ENCODE assay signal across 11 cellular contexts in genomic region chr3:9810846-9811245, GRCh38. TPM values are rescaled to one million over a fixed set of nuclear protein-coding genes. Genes with fewer than 3 reads are reported as not detected.
DNase-seq lines count a peak whose midpoint lies in the region; ATAC-seq, FAIRE-seq and TF ChIP-seq lines count a peak whose summit lies in the region.
"Had no signal": no experiment of that assay in that cellular context is flagged by ENCODE, and none has a peak within 500 bp of the region (broad histone marks: within the 10 kb centered on the region; RNA-seq: fewer than 3 reads in every experiment).

No MANE protein-coding gene starts in this region.

- peaks cover 21% of the 10 kb centered on the region for H3K36me3 Mint-ChIP-seq in activated naive CD4-positive, alpha-beta T cell treated with anti-CD3 and anti-CD28 coated beads for 36 hours (ENCODE audit: low read depth)
- H3K36me3 Mint-ChIP-seq in mesothelial cell of epicardium (peaks cover 5% of the 10 kb centered on the region), type B pancreatic cell (no peaks in the 10 kb centered on the region)

- H3K79me1 ChIP-seq in trophoblast cell (ENCODE audit: low read length), result peaks cover 9% of the 10 kb centered on the region

- H2AFZ ChIP-seq in trophoblast cell (ENCODE audit: insufficient read depth, low read length, poor library complexity), result no peak overlapping the region

- no peak overlapping the region for H3K4me2 ChIP-seq in trophoblast cell (ENCODE audit: low read length)

- H3K9ac ChIP-seq in trophoblast cell (ENCODE audit: low read length), result no peak overlapping the region

- peak overlapping the region; percentile 47 for H3K4me3 Mint-ChIP-seq in activated naive CD4-positive, alpha-beta T cell treated with anti-CD3 and anti-CD28 coated beads for 36 hours
- H3K4me3 Mint-ChIP-seq in mesothelial cell of epicardium (peak overlapping the region; percentile 79), type B pancreatic cell (peak overlapping the region; percentile 78)

- H2AK5ac ChIP-seq in trophoblast cell (ENCODE audit: low read length), result no peak overlapping the region

- no peak overlapping the region for H2BK12ac ChIP-seq in trophoblast cell (ENCODE audit: low read length)

- no peak for TF ChIP-seq CTCF in bronchial epithelial cell (IDR thresholded peaks at IDR 0.05; ENCODE audit: insufficient read depth, low read length, severe bottlenecking)
- TF ChIP-seq CTCF in mesothelial cell of epicardium (IDR thresholded peaks at IDR 0.05; ENCODE audit: unreplicated experiment), result no peak
- no peak for TF ChIP-seq CTCF in type B pancreatic cell (conservative IDR thresholded peaks at IDR 0.05)

- ATAC-seq in HG02885 (IDR thresholded peaks at IDR 0.05; ENCODE audit: poor library complexity, unreplicated experiment), result no peak

- intact Hi-C loops in activated naive CD4-positive, alpha-beta T cell treated with anti-CD3 and anti-CD28 coated beads for 36 hours (cut with micrococcal nuclease), result no loop called here

- no peak overlapping the region for H3K27ac ChIP-seq in trophoblast cell (ENCODE audit: low read depth, low read length)

- H3K9me3 Mint-ChIP-seq in activated naive CD4-positive, alpha-beta T cell treated with anti-CD3 and anti-CD28 coated beads for 36 hours, result no peaks in the 10 kb centered on the region
- H3K9me3 Mint-ChIP-seq in mesothelial cell of epicardium, result no peaks in the 10 kb centered on the region
- no peaks in the 10 kb centered on the region for H3K9me3 Mint-ChIP-seq in type B pancreatic cell

- H2BK5ac ChIP-seq in trophoblast cell (ENCODE audit: low read depth, low read length, poor library complexity), result no peak overlapping the region

- H3K27me3 Mint-ChIP-seq in activated naive CD4-positive, alpha-beta T cell treated with anti-CD3 and anti-CD28 coated beads for 36 hours (ENCODE audit: low read depth), result no peaks in the 10 kb centered on the region
- H3K27me3 Mint-ChIP-seq in mesothelial cell of epicardium (ENCODE audit: low read depth), result no peaks in the 10 kb centered on the region
- H3K27me3 Mint-ChIP-seq in type B pancreatic cell, result no peaks in the 10 kb centered on the region

- H3K18ac ChIP-seq in trophoblast cell (ENCODE audit: low read length), result no peak overlapping the region

- H4K91ac ChIP-seq in trophoblast cell (ENCODE audit: low read depth, low read length), result no peak overlapping the region

- no peak overlapping the region for H3K4ac ChIP-seq in trophoblast cell (ENCODE audit: low read depth, low read length)

- peaks cover 3% of the 10 kb centered on the region for H3K79me2 ChIP-seq in trophoblast cell (ENCODE audit: control insufficient read depth, insufficient read depth, low read length, poor library complexity)

- peaks cover 0 to 3% of the 10 kb centered on the region in 2 experiments for H3K4me1 ChIP-seq in trophoblast cell (ENCODE audit: control insufficient read depth in 1 of 2, insufficient read depth in 2 of 2, low read length in 2 of 2)

- no peak overlapping the region for H3K14ac ChIP-seq in trophoblast cell (ENCODE audit: low read length)

- H3K27ac Mint-ChIP-seq in activated naive CD4-positive, alpha-beta T cell treated with anti-CD3 and anti-CD28 coated beads for 36 hours, result peak overlapping the region; percentile 5
- H3K27ac Mint-ChIP-seq in mesothelial cell of epicardium, result peak overlapping the region; percentile 76
- H3K27ac Mint-ChIP-seq in type B pancreatic cell, result peak overlapping the region; percentile 70

- H3K4me1 Mint-ChIP-seq in activated naive CD4-positive, alpha-beta T cell treated with anti-CD3 and anti-CD28 coated beads for 36 hours (ENCODE audit: low read depth), result peaks cover 32% of the 10 kb centered on the region
- H3K4me1 Mint-ChIP-seq in mesothelial cell of epicardium (peaks cover 22% of the 10 kb centered on the region), type B pancreatic cell (ENCODE audit: unreplicated experiment) (peaks cover 33% of the 10 kb centered on the region)

- CTCF ChIA-PET in activated naive CD4-positive, alpha-beta T cell treated with anti-CD3 and anti-CD28 coated beads for 36 hours (lab: Charles Lee), result no interaction called here

- H3K36me3 ChIP-seq in bronchial epithelial cell (ENCODE audit: control insufficient read depth, insufficient read depth, low read length), result peaks cover 11% of the 10 kb centered on the region
- H3K36me3 ChIP-seq in trophoblast cell (ENCODE audit: control insufficient read depth in 1 of 2, insufficient read depth in 2 of 2, low read length in 2 of 2), result peaks cover 22 to 23% of the 10 kb centered on the region in 2 experiments

- no peak overlapping the region for H4K12ac ChIP-seq in trophoblast cell (ENCODE audit: low read depth, low read length)

- H3K27me3 ChIP-seq in bronchial epithelial cell (ENCODE audit: control insufficient read depth, insufficient read depth, low read length), result no peaks in the 10 kb centered on the region
- H3K27me3 ChIP-seq in trophoblast cell (ENCODE audit: insufficient read depth, low read length), result no peaks in the 10 kb centered on the region

- no CpG with 5 or more reads among the region's 10 CpGs for WGBS in trophoblast cell (ENCODE audit: extremely low coverage, insufficient coverage, insufficient read length)

- no peak for FAIRE-seq in bronchial epithelial cell (lab: Jason Lieb, UNC)
- FAIRE-seq: islet of Langerhans had no signal

- no peak overlapping the region for H4K8ac ChIP-seq in trophoblast cell (ENCODE audit: low read depth, low read length)

- H3K9me3 ChIP-seq in trophoblast cell (ENCODE audit: insufficient read depth, low read depth, low read length), result no peaks in the 10 kb centered on the region

- H2BK120ac ChIP-seq in trophoblast cell (ENCODE audit: insufficient read depth, low read length, poor library complexity), result no peak overlapping the region

- no peak overlapping the region for H3K23ac ChIP-seq in trophoblast cell (ENCODE audit: low read length)

- DNase-seq in activated naive CD4-positive, alpha-beta T cell treated with anti-CD3 and anti-CD28 coated beads for 36 hours, result no peak
- DNase-seq in activated naive CD4-positive, alpha-beta T cell (lab: John Stamatoyannopoulos, UW), result no peak
- DNase-seq in bronchial epithelial cell (ENCODE audit: low read depth) (no peak), mesothelial cell of epicardium (ENCODE audit: low spot score in 2 of 2, unreplicated experiment in 2 of 2) (no peak), type B pancreatic cell (ENCODE audit: extremely low spot score, unreplicated experiment) (no peak), trophoblast cell (no peak), retina (no peak)
- DNase-seq: DMS53, NCI-H1417 treated with DMSO at 0.1 percent for 48 hours had no signal

- H3K4me3 ChIP-seq in bronchial epithelial cell (ENCODE audit: low read depth, low read length) (peak overlapping the region; percentile 55), trophoblast cell (ENCODE audit: low read depth, low read length) (no peak overlapping the region)

RNA-seq across cellular contexts. Expression of gene TTLL3, which starts 0.8 kb away (rescaled TPM):
- total RNA-seq in activated naive CD4-positive, alpha-beta T cell treated with anti-CD3 and anti-CD28 coated beads for 36 hours, result 10 to 100 TPM; 46.3 to 47.1 TPM
- total RNA-seq in bronchial epithelial cell (11.3 and 17.3 TPM in 2 replicates), mesothelial cell of epicardium (115 to 119 TPM (median 116 TPM) in 3 replicates), type B pancreatic cell (ENCODE audit: low replicate concordance) (25.8 and 42.2 TPM in 2 replicates)
- 11.9 and 12.1 TPM in 2 replicates for polyA plus RNA-seq in trophoblast cell (2013)

RNA-seq across cellular contexts. Expression of gene ARPC4, which starts 18.0 kb away (rescaled TPM):
- 100 to 1,000 TPM; 141 to 144 TPM for total RNA-seq in activated naive CD4-positive, alpha-beta T cell treated with anti-CD3 and anti-CD28 coated beads for 36 hours
- 192 and 204 TPM in 2 replicates for total RNA-seq in bronchial epithelial cell
- total RNA-seq in mesothelial cell of epicardium, result 128 to 138 TPM (median 131 TPM) in 3 replicates
- 131 and 151 TPM in 2 replicates for total RNA-seq in type B pancreatic cell (ENCODE audit: low replicate concordance)
- polyA plus RNA-seq in trophoblast cell (2013), result 86.4 and 87.7 TPM in 2 replicates

RNA-seq across cellular contexts. Expression of gene TADA3, which starts 18.6 kb away (rescaled TPM):
- total RNA-seq in activated naive CD4-positive, alpha-beta T cell treated with anti-CD3 and anti-CD28 coated beads for 36 hours, result 10 to 100 TPM; 62.4 to 67.6 TPM
- 46.9 and 78.5 TPM in 2 replicates for total RNA-seq in bronchial epithelial cell
- 67.2 to 71.0 TPM (median 69.8 TPM) in 3 replicates for total RNA-seq in mesothelial cell of epicardium
- 48.4 and 54.3 TPM in 2 replicates for total RNA-seq in type B pancreatic cell (ENCODE audit: low replicate concordance)
- 56.0 and 56.8 TPM in 2 replicates for polyA plus RNA-seq in trophoblast cell (2013)

RNA-seq across cellular contexts. Expression of gene RPUSD3, which starts 33.0 kb away (rescaled TPM):
- 10 to 100 TPM; 82.0 to 83.7 TPM for total RNA-seq in activated naive CD4-positive, alpha-beta T cell treated with anti-CD3 and anti-CD28 coated beads for 36 hours
- total RNA-seq in bronchial epithelial cell (34.5 and 36.2 TPM in 2 replicates), mesothelial cell of epicardium (40.9 to 48.4 TPM (median 47.2 TPM) in 3 replicates), type B pancreatic cell (ENCODE audit: low replicate concordance) (50.9 and 55.0 TPM in 2 replicates)
- polyA plus RNA-seq in trophoblast cell (2013), result 40.2 and 42.5 TPM in 2 replicates

RNA-seq across cellular contexts. Expression of gene CAMK1, which starts 41.1 kb away (rescaled TPM):
- 10 to 100 TPM; 18.9 to 19.5 TPM for total RNA-seq in activated naive CD4-positive, alpha-beta T cell treated with anti-CD3 and anti-CD28 coated beads for 36 hours
- total RNA-seq in bronchial epithelial cell (18.2 and 36.4 TPM in 2 replicates), mesothelial cell of epicardium (9.7 to 11.3 TPM (median 10.8 TPM) in 3 replicates), type B pancreatic cell (ENCODE audit: low replicate concordance) (2.7 and 9.1 TPM in 2 replicates)
- 2.2 and 2.3 TPM in 2 replicates for polyA plus RNA-seq in trophoblast cell (2013)

Comparison
In these comparisons a context has a peak if more than half of its experiments do, and no peak if none do; other contexts are left out.
1. H3K27ac Mint-ChIP-seq: peak in every context shown above with its lines; median percentile 76 in mesothelial cell of epicardium; 70 in type B pancreatic cell; 5 in activated naive CD4-positive, alpha-beta T cell treated with anti-CD3 and anti-CD28 coated beads for 36 hours.